Comparison of ENCODE assay signal across 1 cellular context in the genomic region with DNA sequence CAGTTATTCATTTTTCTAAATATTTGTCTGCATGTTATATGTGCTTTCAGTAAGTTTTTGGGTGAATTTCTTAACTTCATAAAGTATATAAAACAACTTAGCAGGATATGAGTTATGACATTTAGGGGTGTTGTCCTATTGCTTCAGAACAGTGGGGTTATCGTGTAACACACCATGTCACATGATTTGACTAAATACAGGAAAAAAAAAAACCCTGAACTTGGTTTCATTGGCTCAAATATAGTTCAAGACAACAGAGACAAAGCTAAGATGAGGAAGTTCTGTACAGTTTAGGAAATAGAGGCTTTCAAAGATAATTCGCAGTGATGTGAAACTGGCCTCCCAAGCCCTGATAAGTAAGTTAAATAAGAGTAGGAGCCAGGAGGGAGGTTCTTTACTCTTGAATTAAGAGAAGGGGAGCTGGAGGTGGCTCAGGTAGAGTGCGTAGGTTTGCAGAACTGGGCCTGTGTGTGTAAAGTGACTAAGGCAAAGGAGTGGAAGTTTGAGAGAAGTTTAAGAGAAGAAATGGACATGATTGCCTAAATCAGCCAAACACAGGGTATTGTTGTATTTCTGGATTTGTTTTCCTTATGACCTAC.
A peak's percentile ranks its signal among the peaks of the same experiment; 100 is the strongest.
TF ChIP-seq lines count a peak whose summit lies in the region.

No MANE protein-coding gene starts in this region.

TF ChIP-seq in K562, 482 proteins besides CTCF, POLR2A, EP300 and RAD21 (continued from another document and continues in another):
- TF ChIP-seq, protein P1, sequence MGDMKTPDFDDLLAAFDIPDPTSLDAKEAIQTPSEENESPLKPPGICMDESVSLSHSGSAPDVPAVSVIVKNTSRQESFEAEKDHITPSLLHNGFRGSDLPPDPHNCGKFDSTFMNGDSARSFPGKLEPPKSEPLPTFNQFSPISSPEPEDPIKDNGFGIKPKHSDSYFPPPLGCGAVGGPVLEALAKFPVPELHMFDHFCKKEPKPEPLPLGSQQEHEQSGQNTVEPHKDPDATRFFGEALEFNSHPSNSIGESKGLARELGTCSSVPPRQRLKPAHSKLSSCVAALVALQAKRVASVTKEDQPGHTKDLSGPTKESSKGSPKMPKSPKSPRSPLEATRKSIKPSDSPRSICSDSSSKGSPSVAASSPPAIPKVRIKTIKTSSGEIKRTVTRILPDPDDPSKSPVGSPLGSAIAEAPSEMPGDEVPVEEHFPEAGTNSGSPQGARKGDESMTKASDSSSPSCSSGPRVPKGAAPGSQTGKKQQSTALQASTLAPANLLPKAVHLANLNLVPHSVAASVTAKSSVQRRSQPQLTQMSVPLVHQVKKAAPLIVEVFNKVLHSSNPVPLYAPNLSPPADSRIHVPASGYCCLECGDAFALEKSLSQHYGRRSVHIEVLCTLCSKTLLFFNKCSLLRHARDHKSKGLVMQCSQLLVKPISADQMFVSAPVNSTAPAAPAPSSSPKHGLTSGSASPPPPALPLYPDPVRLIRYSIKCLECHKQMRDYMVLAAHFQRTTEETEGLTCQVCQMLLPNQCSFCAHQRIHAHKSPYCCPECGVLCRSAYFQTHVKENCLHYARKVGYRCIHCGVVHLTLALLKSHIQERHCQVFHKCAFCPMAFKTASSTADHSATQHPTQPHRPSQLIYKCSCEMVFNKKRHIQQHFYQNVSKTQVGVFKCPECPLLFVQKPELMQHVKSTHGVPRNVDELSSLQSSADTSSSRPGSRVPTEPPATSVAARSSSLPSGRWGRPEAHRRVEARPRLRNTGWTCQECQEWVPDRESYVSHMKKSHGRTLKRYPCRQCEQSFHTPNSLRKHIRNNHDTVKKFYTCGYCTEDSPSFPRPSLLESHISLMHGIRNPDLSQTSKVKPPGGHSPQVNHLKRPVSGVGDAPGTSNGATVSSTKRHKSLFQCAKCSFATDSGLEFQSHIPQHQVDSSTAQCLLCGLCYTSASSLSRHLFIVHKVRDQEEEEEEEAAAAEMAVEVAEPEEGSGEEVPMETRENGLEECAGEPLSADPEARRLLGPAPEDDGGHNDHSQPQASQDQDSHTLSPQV (IDR thresholded peaks at IDR 0.05): 0 out of 2 replicates have a peak, but pooled peaks have one; percentile 39
- TF ChIP-seq PRPF4 (IDR thresholded peaks at IDR 0.05; ENCODE audit: insufficient read depth, low read depth, low read length, poor library complexity, severe bottlenecking) (no peak), ATF7 (IDR thresholded peaks at IDR 0.05) (peak; percentile 45; the same call in 1 of the 2 replicates), ZNF239 (CRISPR knock-in tag; IDR thresholded peaks at IDR 0.05) (no peak), ZNF707 (CRISPR knock-in tag; conservative IDR thresholded peaks at IDR 0.05) (no peak), BHLHE40 (IDR thresholded peaks at IDR 0.05; ENCODE audit: low read length) (peak; percentile 11; the same call in 1 of the 2 replicates), HOXB6 (CRISPR knock-in tag; IDR thresholded peaks at IDR 0.05; ENCODE audit: borderline replicate concordance) (no peak), SAFB (IDR thresholded peaks at IDR 0.05; ENCODE audit: borderline replicate concordance, low read depth, low read length) (no peak), POLR3G (IDR thresholded peaks at IDR 0.05; ENCODE audit: extremely low read depth, insufficient read length, insufficient replicate concordance) (no peak), TOE1 (IDR thresholded peaks at IDR 0.05; ENCODE audit: borderline replicate concordance) (peak; percentile 88; the same call in 1 of the 2 replicates), TOE1 (CRISPR knock-in tag; IDR thresholded peaks at IDR 0.05; ENCODE audit: borderline replicate concordance, low read depth) (no peak), LCOR (CRISPR knock-in tag; IDR thresholded peaks at IDR 0.05) (peak; percentile 62; the same call in 1 of the 2 replicates), ARHGAP35 (IDR thresholded peaks at IDR 0.05; ENCODE audit: partially characterized antibody) (no peak), TCF3 (CRISPR knock-in tag; IDR thresholded peaks at IDR 0.05) (peak; percentile 27; the same call in 1 of the 2 replicates), GATAD2A (IDR thresholded peaks at IDR 0.05) (no peak), PHTF2 (CRISPR knock-in tag; IDR thresholded peaks at IDR 0.05) (no peak), ZNF12 (CRISPR knock-in tag; IDR thresholded peaks at IDR 0.05) (no peak), NFIC (IDR thresholded peaks at IDR 0.05) (no peak), E2F3 (CRISPR knock-in tag; IDR thresholded peaks at IDR 0.05) (no peak), SNIP1 (IDR thresholded peaks at IDR 0.05; ENCODE audit: low read depth) (no peak), LARP7 (IDR thresholded peaks at IDR 0.05) (no peak), ETV5 (CRISPR knock-in tag; IDR thresholded peaks at IDR 0.05; ENCODE audit: low read depth) (no peak), CCAR2 (IDR thresholded peaks at IDR 0.05; ENCODE audit: low read depth, low read length) (no peak), BRD4 (IDR thresholded peaks at IDR 0.05) (no peak), FOXJ2 (tag; IDR thresholded peaks at IDR 0.05) (peak; percentile 87), MECOM (CRISPR knock-in tag; IDR thresholded peaks at IDR 0.05) (no peak), PHF20 (IDR thresholded peaks at IDR 0.05; ENCODE audit: partially characterized antibody) (no peak), POLR2AphosphoS5 (IDR thresholded peaks at IDR 0.05; ENCODE audit: control insufficient read depth, insufficient read depth, low read depth, low read length) (peak; percentile 40; the same call in 1 of the 2 replicates), NFYB (IDR thresholded peaks at IDR 0.05; ENCODE audit: extremely low read depth, insufficient read length) (no peak), ZNF124 (CRISPR knock-in tag; IDR thresholded peaks at IDR 0.05) (no peak), NCOA2 (IDR thresholded peaks at IDR 0.05; ENCODE audit: partially characterized antibody in 2 of 2) (no peak), HNRNPUL1 (IDR thresholded peaks at IDR 0.05; ENCODE audit: low read length) (no peak), MAFG (tag; conservative IDR thresholded peaks at IDR 0.05) (no peak), MTA1 (IDR thresholded peaks at IDR 0.05; ENCODE audit: borderline replicate concordance) (no peak), TCF7 (IDR thresholded peaks at IDR 0.05; ENCODE audit: borderline replicate concordance) (no peak), HDAC6 (IDR thresholded peaks at IDR 0.05; ENCODE audit: low read depth, low read length) (no peak), CBX1 (IDR thresholded peaks at IDR 0.05; ENCODE audit: low read depth) (no peak), NEUROD1 (IDR thresholded peaks at IDR 0.05; ENCODE audit: borderline replicate concordance, low read depth, low read length, partially characterized antibody) (no peak), SIN3A (IDR thresholded peaks at IDR 0.05; ENCODE audit: borderline replicate concordance in 2 of 2, control insufficient read depth in 1 of 2, low read depth in 2 of 2, low read length in 2 of 2) (no peak), CBFA2T3 (IDR thresholded peaks at IDR 0.05) (peak; percentile 54), TAF9B (IDR thresholded peaks at IDR 0.05; ENCODE audit: partially characterized antibody) (peak; percentile 11), PHF21A (IDR thresholded peaks at IDR 0.05; ENCODE audit: borderline replicate concordance, low read depth) (no peak), ZNF717 (CRISPR knock-in tag; IDR thresholded peaks at IDR 0.05) (no peak), KAT8 (IDR thresholded peaks at IDR 0.05; ENCODE audit: low read depth) (no peak), TAF1 (IDR thresholded peaks at IDR 0.05; ENCODE audit: control insufficient read depth, extremely low read depth, insufficient read depth, low read length, severe bottlenecking) (no peak), ELF1 (tag; IDR thresholded peaks at IDR 0.05) (peak; percentile 39; the same call in 1 of the 2 replicates)
- TF ChIP-seq, protein P2, sequence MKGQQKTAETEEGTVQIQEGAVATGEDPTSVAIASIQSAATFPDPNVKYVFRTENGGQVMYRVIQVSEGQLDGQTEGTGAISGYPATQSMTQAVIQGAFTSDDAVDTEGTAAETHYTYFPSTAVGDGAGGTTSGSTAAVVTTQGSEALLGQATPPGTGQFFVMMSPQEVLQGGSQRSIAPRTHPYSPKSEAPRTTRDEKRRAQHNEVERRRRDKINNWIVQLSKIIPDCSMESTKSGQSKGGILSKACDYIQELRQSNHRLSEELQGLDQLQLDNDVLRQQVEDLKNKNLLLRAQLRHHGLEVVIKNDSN (CRISPR knock-in tag; IDR thresholded peaks at IDR 0.05): no peak
- TF ChIP-seq, protein P3, sequence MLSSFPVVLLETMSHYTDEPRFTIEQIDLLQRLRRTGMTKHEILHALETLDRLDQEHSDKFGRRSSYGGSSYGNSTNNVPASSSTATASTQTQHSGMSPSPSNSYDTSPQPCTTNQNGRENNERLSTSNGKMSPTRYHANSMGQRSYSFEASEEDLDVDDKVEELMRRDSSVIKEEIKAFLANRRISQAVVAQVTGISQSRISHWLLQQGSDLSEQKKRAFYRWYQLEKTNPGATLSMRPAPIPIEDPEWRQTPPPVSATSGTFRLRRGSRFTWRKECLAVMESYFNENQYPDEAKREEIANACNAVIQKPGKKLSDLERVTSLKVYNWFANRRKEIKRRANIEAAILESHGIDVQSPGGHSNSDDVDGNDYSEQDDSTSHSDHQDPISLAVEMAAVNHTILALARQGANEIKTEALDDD (IDR thresholded peaks at IDR 0.05): peak; percentile 69
- TF ChIP-seq, protein P4, sequence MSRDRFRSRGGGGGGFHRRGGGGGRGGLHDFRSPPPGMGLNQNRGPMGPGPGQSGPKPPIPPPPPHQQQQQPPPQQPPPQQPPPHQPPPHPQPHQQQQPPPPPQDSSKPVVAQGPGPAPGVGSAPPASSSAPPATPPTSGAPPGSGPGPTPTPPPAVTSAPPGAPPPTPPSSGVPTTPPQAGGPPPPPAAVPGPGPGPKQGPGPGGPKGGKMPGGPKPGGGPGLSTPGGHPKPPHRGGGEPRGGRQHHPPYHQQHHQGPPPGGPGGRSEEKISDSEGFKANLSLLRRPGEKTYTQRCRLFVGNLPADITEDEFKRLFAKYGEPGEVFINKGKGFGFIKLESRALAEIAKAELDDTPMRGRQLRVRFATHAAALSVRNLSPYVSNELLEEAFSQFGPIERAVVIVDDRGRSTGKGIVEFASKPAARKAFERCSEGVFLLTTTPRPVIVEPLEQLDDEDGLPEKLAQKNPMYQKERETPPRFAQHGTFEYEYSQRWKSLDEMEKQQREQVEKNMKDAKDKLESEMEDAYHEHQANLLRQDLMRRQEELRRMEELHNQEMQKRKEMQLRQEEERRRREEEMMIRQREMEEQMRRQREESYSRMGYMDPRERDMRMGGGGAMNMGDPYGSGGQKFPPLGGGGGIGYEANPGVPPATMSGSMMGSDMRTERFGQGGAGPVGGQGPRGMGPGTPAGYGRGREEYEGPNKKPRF (IDR thresholded peaks at IDR 0.05; ENCODE audit: low read depth, low read length): no peak
- TF ChIP-seq, protein P5, sequence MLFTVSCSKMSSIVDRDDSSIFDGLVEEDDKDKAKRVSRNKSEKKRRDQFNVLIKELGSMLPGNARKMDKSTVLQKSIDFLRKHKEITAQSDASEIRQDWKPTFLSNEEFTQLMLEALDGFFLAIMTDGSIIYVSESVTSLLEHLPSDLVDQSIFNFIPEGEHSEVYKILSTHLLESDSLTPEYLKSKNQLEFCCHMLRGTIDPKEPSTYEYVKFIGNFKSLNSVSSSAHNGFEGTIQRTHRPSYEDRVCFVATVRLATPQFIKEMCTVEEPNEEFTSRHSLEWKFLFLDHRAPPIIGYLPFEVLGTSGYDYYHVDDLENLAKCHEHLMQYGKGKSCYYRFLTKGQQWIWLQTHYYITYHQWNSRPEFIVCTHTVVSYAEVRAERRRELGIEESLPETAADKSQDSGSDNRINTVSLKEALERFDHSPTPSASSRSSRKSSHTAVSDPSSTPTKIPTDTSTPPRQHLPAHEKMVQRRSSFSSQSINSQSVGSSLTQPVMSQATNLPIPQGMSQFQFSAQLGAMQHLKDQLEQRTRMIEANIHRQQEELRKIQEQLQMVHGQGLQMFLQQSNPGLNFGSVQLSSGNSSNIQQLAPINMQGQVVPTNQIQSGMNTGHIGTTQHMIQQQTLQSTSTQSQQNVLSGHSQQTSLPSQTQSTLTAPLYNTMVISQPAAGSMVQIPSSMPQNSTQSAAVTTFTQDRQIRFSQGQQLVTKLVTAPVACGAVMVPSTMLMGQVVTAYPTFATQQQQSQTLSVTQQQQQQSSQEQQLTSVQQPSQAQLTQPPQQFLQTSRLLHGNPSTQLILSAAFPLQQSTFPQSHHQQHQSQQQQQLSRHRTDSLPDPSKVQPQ (CRISPR knock-in tag; IDR thresholded peaks at IDR 0.05; ENCODE audit: borderline replicate concordance): no peak
- TF ChIP-seq, protein P6, sequence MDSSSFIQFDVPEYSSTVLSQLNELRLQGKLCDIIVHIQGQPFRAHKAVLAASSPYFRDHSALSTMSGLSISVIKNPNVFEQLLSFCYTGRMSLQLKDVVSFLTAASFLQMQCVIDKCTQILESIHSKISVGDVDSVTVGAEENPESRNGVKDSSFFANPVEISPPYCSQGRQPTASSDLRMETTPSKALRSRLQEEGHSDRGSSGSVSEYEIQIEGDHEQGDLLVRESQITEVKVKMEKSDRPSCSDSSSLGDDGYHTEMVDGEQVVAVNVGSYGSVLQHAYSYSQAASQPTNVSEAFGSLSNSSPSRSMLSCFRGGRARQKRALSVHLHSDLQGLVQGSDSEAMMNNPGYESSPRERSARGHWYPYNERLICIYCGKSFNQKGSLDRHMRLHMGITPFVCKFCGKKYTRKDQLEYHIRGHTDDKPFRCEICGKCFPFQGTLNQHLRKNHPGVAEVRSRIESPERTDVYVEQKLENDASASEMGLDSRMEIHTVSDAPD (CRISPR knock-in tag; IDR thresholded peaks at IDR 0.05): no peak
- TF ChIP-seq, protein P7, sequence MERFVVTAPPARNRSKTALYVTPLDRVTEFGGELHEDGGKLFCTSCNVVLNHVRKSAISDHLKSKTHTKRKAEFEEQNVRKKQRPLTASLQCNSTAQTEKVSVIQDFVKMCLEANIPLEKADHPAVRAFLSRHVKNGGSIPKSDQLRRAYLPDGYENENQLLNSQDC (CRISPR knock-in tag; IDR thresholded peaks at IDR 0.05): no peak
- TF ChIP-seq, protein P8, sequence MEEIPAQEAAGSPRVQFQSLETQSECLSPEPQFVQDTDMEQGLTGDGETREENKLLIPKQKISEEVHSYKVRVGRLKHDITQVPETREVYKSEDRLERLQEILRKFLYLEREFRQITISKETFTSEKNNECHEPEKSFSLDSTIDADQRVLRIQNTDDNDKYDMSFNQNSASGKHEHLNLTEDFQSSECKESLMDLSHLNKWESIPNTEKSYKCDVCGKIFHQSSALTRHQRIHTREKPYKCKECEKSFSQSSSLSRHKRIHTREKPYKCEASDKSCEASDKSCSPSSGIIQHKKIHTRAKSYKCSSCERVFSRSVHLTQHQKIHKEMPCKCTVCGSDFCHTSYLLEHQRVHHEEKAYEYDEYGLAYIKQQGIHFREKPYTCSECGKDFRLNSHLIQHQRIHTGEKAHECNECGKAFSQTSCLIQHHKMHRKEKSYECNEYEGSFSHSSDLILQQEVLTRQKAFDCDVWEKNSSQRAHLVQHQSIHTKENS (CRISPR knock-in tag; IDR thresholded peaks at IDR 0.05): no peak
- TF ChIP-seq, protein P9, sequence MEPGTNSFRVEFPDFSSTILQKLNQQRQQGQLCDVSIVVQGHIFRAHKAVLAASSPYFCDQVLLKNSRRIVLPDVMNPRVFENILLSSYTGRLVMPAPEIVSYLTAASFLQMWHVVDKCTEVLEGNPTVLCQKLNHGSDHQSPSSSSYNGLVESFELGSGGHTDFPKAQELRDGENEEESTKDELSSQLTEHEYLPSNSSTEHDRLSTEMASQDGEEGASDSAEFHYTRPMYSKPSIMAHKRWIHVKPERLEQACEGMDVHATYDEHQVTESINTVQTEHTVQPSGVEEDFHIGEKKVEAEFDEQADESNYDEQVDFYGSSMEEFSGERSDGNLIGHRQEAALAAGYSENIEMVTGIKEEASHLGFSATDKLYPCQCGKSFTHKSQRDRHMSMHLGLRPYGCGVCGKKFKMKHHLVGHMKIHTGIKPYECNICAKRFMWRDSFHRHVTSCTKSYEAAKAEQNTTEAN (CRISPR knock-in tag; IDR thresholded peaks at IDR 0.05): no peak
